In the genomic region with DNA sequence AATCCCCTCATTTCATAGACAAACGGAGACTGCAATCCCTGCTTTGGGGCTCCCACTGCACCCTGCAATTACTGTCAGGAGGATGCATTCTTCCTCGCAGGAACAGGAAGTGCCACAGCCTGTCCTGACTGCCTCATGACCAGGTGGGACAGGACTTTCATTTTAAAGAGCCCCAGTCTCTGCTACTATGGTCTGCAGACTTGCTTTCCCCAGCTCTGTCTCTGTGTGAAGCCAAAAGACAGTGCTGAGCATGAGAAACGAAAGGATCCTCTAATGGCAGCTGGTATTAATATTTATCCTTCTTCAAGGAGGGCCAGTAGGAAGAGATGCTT, we compare ENCODE assay signal across 12 cellular contexts.
DNase-seq lines count a peak whose midpoint lies in the region; ATAC-seq and TF ChIP-seq lines count a peak whose summit lies in the region.
"Had no signal": no experiment of that assay in that cellular context is flagged by ENCODE, and none has a peak within 500 bp of the region (broad histone marks: within the 10 kb centered on the region; RNA-seq: fewer than 3 reads in every experiment).

No MANE protein-coding gene starts in this region.

- POLR2A ChIA-PET in activated CD4-positive, alpha-beta memory T cell treated with anti-CD3 and anti-CD28 coated beads, Interleukin-2, amount 10 ng/mL, durations not matched to agents 7 days and 5 days (lab: Charles Lee), result interaction anchor here (2.5 to 8.8 kb wide), 3 partner anchors 12 to 32 kb away, joined by 9 to 131 read pairs (median 53); no protein-coding TSS in a partner anchor
- POLR2A ChIA-PET in naive thymus-derived CD4-positive, alpha-beta T cell (lab: Charles Lee), result interaction anchor here (0.8 to 9.7 kb wide), 5 partner anchors 12 to 33 kb away, joined by 3 to 137 read pairs (median 27); a partner anchor contains a TSS

- H3K27me3 ChIP-seq in right atrium auricular region, result no peaks in the 10 kb centered on the region
- no peaks in the 10 kb centered on the region for H3K27me3 ChIP-seq in naive thymus-derived CD4-positive, alpha-beta T cell (ENCODE audit: control insufficient read depth in 2 of 2, insufficient read depth in 2 of 2, low read length in 2 of 2)
- no peaks in the 10 kb centered on the region for H3K27me3 ChIP-seq in upper lobe of right lung

- H3K4me3 Mint-ChIP-seq in activated CD4-positive, alpha-beta memory T cell treated with anti-CD3 and anti-CD28 coated beads, Interleukin-2, amount 10 ng/mL, durations not matched to agents 7 days and 5 days, result no peak overlapping the region
- peak overlapping the region in 4 of 10 donors; percentile 31 to 50 (median 36) for H3K4me3 Mint-ChIP-seq in naive thymus-derived CD4-positive, alpha-beta T cell

- no peak for ATAC-seq in left ventricle myocardium superior
- ATAC-seq in naive thymus-derived CD4-positive, alpha-beta T cell, result no peak
- no peak for ATAC-seq in upper lobe of right lung
- ATAC-seq in GM21529 (IDR thresholded peaks at IDR 0.05; ENCODE audit: unreplicated experiment), result no peak
- no peak for ATAC-seq in HG03460 (IDR thresholded peaks at IDR 0.05; ENCODE audit: unreplicated experiment)

- peaks cover 10% of the 10 kb centered on the region for H3K36me3 Mint-ChIP-seq in activated CD4-positive, alpha-beta memory T cell treated with anti-CD3 and anti-CD28 coated beads, Interleukin-2, amount 10 ng/mL, durations not matched to agents 7 days and 5 days (ENCODE audit: low read depth)
- peaks cover 0 to 4% (median 0%) of the 10 kb centered on the region in 5 donors for H3K36me3 Mint-ChIP-seq in naive thymus-derived CD4-positive, alpha-beta T cell

- intact Hi-C loops in left ventricle myocardium superior (cut with micrococcal nuclease), result no loop called here
- intact Hi-C loops in naive thymus-derived CD4-positive, alpha-beta T cell (cut with micrococcal nuclease), result loop anchor here in 1 of 2 donors (1.0 to 5.0 kb wide), 2 partner anchors 9 to 1473 kb away; no protein-coding TSS in a partner anchor
- intact Hi-C loops in upper lobe of right lung (cut with DNase I), result no loop called here

- CTCF ChIA-PET in activated CD4-positive, alpha-beta memory T cell treated with anti-CD3 and anti-CD28 coated beads, Interleukin-2, amount 10 ng/mL, durations not matched to agents 7 days and 5 days (lab: Charles Lee), result interaction anchor here (3.8 to 5.6 kb wide), 2 partner anchors 11 to 15 kb away, joined by 17 to 33 read pairs; a partner anchor contains a TSS
- CTCF ChIA-PET in naive thymus-derived CD4-positive, alpha-beta T cell (lab: Charles Lee), result interaction anchor here (0.6 to 3.9 kb wide), 2 partner anchors 12 to 1147 kb away, joined by 3 to 14 read pairs; no protein-coding TSS in a partner anchor

- peak overlapping the region; percentile 44 for H3K27ac Mint-ChIP-seq in activated CD4-positive, alpha-beta memory T cell treated with anti-CD3 and anti-CD28 coated beads, Interleukin-2, amount 10 ng/mL, durations not matched to agents 7 days and 5 days
- H3K27ac Mint-ChIP-seq in naive thymus-derived CD4-positive, alpha-beta T cell, result peak overlapping the region in 8 of 9 donors; percentile 34 to 93 (median 84)

- TF ChIP-seq CTCF in right atrium auricular region (IDR thresholded peaks at IDR 0.05), result no peak
- TF ChIP-seq CTCF in upper lobe of right lung (IDR thresholded peaks at IDR 0.05), result no peak

- peak overlapping the region; percentile 37 for H3K27ac ChIP-seq in right atrium auricular region
- H3K27ac ChIP-seq in naive thymus-derived CD4-positive, alpha-beta T cell (ENCODE audit: low read depth, low read length), result peak overlapping the region; percentile 53
- peak overlapping the region; percentile 32 for H3K27ac ChIP-seq in upper lobe of right lung
- H3K27ac ChIP-seq: epithelial cell of prostate, GM23248 had no signal

- H3K4me1 ChIP-seq in right atrium auricular region (peaks cover 0 to 85% of the 10 kb centered on the region in 2 donors), upper lobe of right lung (peaks cover 66% of the 10 kb centered on the region)
- peaks cover 56 to 74% of the 10 kb centered on the region in 2 donors for H3K4me1 ChIP-seq in naive thymus-derived CD4-positive, alpha-beta T cell (ENCODE audit: control insufficient read depth in 2 of 2, insufficient read depth in 2 of 2, low read length in 2 of 2)

- peaks cover 77% of the 10 kb centered on the region for H3K4me1 Mint-ChIP-seq in activated CD4-positive, alpha-beta memory T cell treated with anti-CD3 and anti-CD28 coated beads, Interleukin-2, amount 10 ng/mL, durations not matched to agents 7 days and 5 days
- H3K4me1 Mint-ChIP-seq in naive thymus-derived CD4-positive, alpha-beta T cell, result peaks cover 73 to 92% (median 84%) of the 10 kb centered on the region in 7 donors

- H3K4me3 ChIP-seq in right atrium auricular region, result no peak overlapping the region
- H3K4me3 ChIP-seq in naive thymus-derived CD4-positive, alpha-beta T cell (ENCODE audit: low read length), result no peak overlapping the region
- no peak overlapping the region for H3K4me3 ChIP-seq in upper lobe of right lung
- H3K4me3 ChIP-seq: GM23248 had no signal

- no peaks in the 10 kb centered on the region for H3K27me3 Mint-ChIP-seq in activated CD4-positive, alpha-beta memory T cell treated with anti-CD3 and anti-CD28 coated beads, Interleukin-2, amount 10 ng/mL, durations not matched to agents 7 days and 5 days
- no peaks in the 10 kb centered on the region for H3K27me3 Mint-ChIP-seq in naive thymus-derived CD4-positive, alpha-beta T cell

- DNase-seq in right atrium auricular region (ENCODE audit: low spot score), result no peak
- DNase-seq in left ventricle myocardium superior, result no peak
- no peak for DNase-seq in activated CD4-positive, alpha-beta memory T cell treated with anti-CD3 and anti-CD28 coated beads, Interleukin-2, amount 10 ng/mL, durations not matched to agents 7 days and 5 days
- no peak for DNase-seq in naive thymus-derived CD4-positive, alpha-beta T cell
- DNase-seq in upper lobe of right lung, result no peak
- no peak for DNase-seq in effector CD8-positive, alpha-beta T cell (lab: John Stamatoyannopoulos, UW)
- DNase-seq: GM23248, NCI-H1930, T-helper 9 cell had no signal

- H3K36me3 ChIP-seq in right atrium auricular region (no peaks in the 10 kb centered on the region), upper lobe of right lung (no peaks in the 10 kb centered on the region)
- H3K36me3 ChIP-seq in naive thymus-derived CD4-positive, alpha-beta T cell (ENCODE audit: control insufficient read depth in 2 of 3, insufficient read depth in 3 of 3, low read length in 3 of 3), result no peaks in the 10 kb centered on the region

- no peaks in the 10 kb centered on the region for H3K9me3 Mint-ChIP-seq in activated CD4-positive, alpha-beta memory T cell treated with anti-CD3 and anti-CD28 coated beads, Interleukin-2, amount 10 ng/mL, durations not matched to agents 7 days and 5 days
- no peaks in the 10 kb centered on the region for H3K9me3 Mint-ChIP-seq in naive thymus-derived CD4-positive, alpha-beta T cell

- H3K9me3 ChIP-seq in right atrium auricular region (no peaks in the 10 kb centered on the region), upper lobe of right lung (no peaks in the 10 kb centered on the region)
- no peaks in the 10 kb centered on the region for H3K9me3 ChIP-seq in naive thymus-derived CD4-positive, alpha-beta T cell (ENCODE audit: control insufficient read depth in 2 of 3, low read length in 3 of 3)
